In genomic region chr1:167161762-167162161, GRCh38 we compare ENCODE assay signal across 17 cellular contexts. TPM values are rescaled to one million over a fixed set of nuclear protein-coding genes. Genes with fewer than 3 reads are reported as not detected.
DNase-seq lines count a peak whose midpoint lies in the region; ATAC-seq and TF ChIP-seq lines count a peak whose summit lies in the region.
"Had no signal": no experiment of that assay in that cellular context is flagged by ENCODE, and none has a peak within 500 bp of the region (broad histone marks: within the 10 kb centered on the region; RNA-seq: fewer than 3 reads in every experiment).

No MANE protein-coding gene starts in this region.

- H3K9me3 Mint-ChIP-seq in stimulated activated naive CD8-positive, alpha-beta T cell treated with anti-CD3 and anti-CD28 coated beads, Interleukin-15, Interleukin-2, amounts not matched to agents 100 ng/mL and 50 ng/mL, for 24 hours: no peaks in the 10 kb centered on the region
- H3K9me3 Mint-ChIP-seq in stimulated activated naive CD8-positive, alpha-beta T cell treated with anti-CD3 and anti-CD28 coated beads, Interleukin-15, amount 100 ng/mL, for 72 hours: peaks cover 1 to 2% of the 10 kb centered on the region in 2 donors
- H3K9me3 Mint-ChIP-seq in endodermal cell (peaks cover 9% of the 10 kb centered on the region), nephron progenitor cell (no peaks in the 10 kb centered on the region)
- no peaks in the 10 kb centered on the region for H3K9me3 Mint-ChIP-seq in natural killer cell treated with Interleukin-12 subunit alpha and Interleukin-12 subunit beta and Interleukin-15 and Interleukin-18, amount 100 ng/mL, for 72 hours

- TF ChIP-seq CTCF in endodermal cell (conservative IDR thresholded peaks at IDR 0.05) (no peak), nephron progenitor cell (IDR thresholded peaks at IDR 0.05) (no peak), testis (IDR thresholded peaks at IDR 0.05) (no peak)

- H3K27ac Mint-ChIP-seq in stimulated activated naive CD8-positive, alpha-beta T cell treated with anti-CD3 and anti-CD28 coated beads, Interleukin-15, Interleukin-2, amounts not matched to agents 100 ng/mL and 50 ng/mL, for 24 hours: peak overlapping the region; percentile 7
- H3K27ac Mint-ChIP-seq in stimulated activated naive CD8-positive, alpha-beta T cell treated with anti-CD3 and anti-CD28 coated beads, Interleukin-15, amount 100 ng/mL, for 72 hours: no peak overlapping the region
- H3K27ac Mint-ChIP-seq in endodermal cell (peak overlapping the region; percentile 60), nephron progenitor cell (peak overlapping the region; percentile 92)
- no peak overlapping the region for H3K27ac Mint-ChIP-seq in natural killer cell treated with Interleukin-12 subunit alpha and Interleukin-12 subunit beta and Interleukin-15 and Interleukin-18, amount 100 ng/mL, for 72 hours
- H3K27ac Mint-ChIP-seq: CD4-positive, CD25-positive, alpha-beta regulatory T cell had no signal

- no peak overlapping the region for H3K9ac ChIP-seq in endodermal cell (ENCODE audit: extremely low read depth, low read length, poor library complexity, severe bottlenecking)

- intact Hi-C loops in testis (cut with DNase I; ENCODE audit: low total_unique reads): no loop called here

- WGBS in endodermal cell (ENCODE audit: insufficient coverage in 1 of 2, insufficient read length in 1 of 2), 2 experiments: 94 to 98% methylated on average over 3 to 4 of the region's 4 CpGs
- 84 to 92% methylated on average over 4 of the region's 4 CpGs for WGBS in testis, 2 donors

- H3K27me3 ChIP-seq in endodermal cell (ENCODE audit: control insufficient read depth, insufficient read depth, low read length, poor library complexity, severe bottlenecking) (no peaks in the 10 kb centered on the region), testis (no peaks in the 10 kb centered on the region)
- H3K27me3 ChIP-seq: SJCRH30 had no signal

- H3K4me1 ChIP-seq in endodermal cell (ENCODE audit: control insufficient read depth, insufficient read depth, low read length): peaks cover 9% of the 10 kb centered on the region
- H3K4me1 ChIP-seq in testis: no peaks in the 10 kb centered on the region

- peaks cover 13% of the 10 kb centered on the region for H3K27me3 Mint-ChIP-seq in stimulated activated naive CD8-positive, alpha-beta T cell treated with anti-CD3 and anti-CD28 coated beads, Interleukin-15, Interleukin-2, amounts not matched to agents 100 ng/mL and 50 ng/mL, for 24 hours
- H3K27me3 Mint-ChIP-seq in stimulated activated naive CD8-positive, alpha-beta T cell treated with anti-CD3 and anti-CD28 coated beads, Interleukin-15, amount 100 ng/mL, for 72 hours: peaks cover 14% of the 10 kb centered on the region
- H3K27me3 Mint-ChIP-seq in endodermal cell (ENCODE audit: insufficient read depth) (no peaks in the 10 kb centered on the region), nephron progenitor cell (ENCODE audit: low read depth, poor library complexity) (peaks cover 8% of the 10 kb centered on the region)
- peaks cover 11 to 31% of the 10 kb centered on the region in 2 donors for H3K27me3 Mint-ChIP-seq in natural killer cell treated with Interleukin-12 subunit alpha and Interleukin-12 subunit beta and Interleukin-15 and Interleukin-18, amount 100 ng/mL, for 72 hours

- H3K4me3 ChIP-seq in endodermal cell (ENCODE audit: low read length) (no peak overlapping the region), testis (no peak overlapping the region)
- H3K4me3 ChIP-seq: SJCRH30 had no signal

- no peaks in the 10 kb centered on the region for H3K36me3 Mint-ChIP-seq in stimulated activated naive CD8-positive, alpha-beta T cell treated with anti-CD3 and anti-CD28 coated beads, Interleukin-15, Interleukin-2, amounts not matched to agents 100 ng/mL and 50 ng/mL, for 24 hours (ENCODE audit: low read depth)
- H3K36me3 Mint-ChIP-seq in endodermal cell (ENCODE audit: low read depth) (peaks cover 25% of the 10 kb centered on the region), nephron progenitor cell (ENCODE audit: low read depth) (peaks cover 28% of the 10 kb centered on the region)
- no peaks in the 10 kb centered on the region for H3K36me3 Mint-ChIP-seq in natural killer cell treated with Interleukin-12 subunit alpha and Interleukin-12 subunit beta and Interleukin-15 and Interleukin-18, amount 100 ng/mL, for 72 hours
- H3K36me3 Mint-ChIP-seq: CD4-positive, CD25-positive, alpha-beta regulatory T cell had no signal

- peaks cover 19% of the 10 kb centered on the region for H3K9me3 ChIP-seq in endodermal cell (ENCODE audit: control insufficient read depth, low read length)
- H3K9me3 ChIP-seq in testis: no peaks in the 10 kb centered on the region
- H3K9me3 ChIP-seq: SJCRH30 had no signal

- H3K36me3 ChIP-seq in endodermal cell (ENCODE audit: control insufficient read depth, insufficient read depth, low read length) (peaks cover 30% of the 10 kb centered on the region), testis (ENCODE audit: low read depth, missing control alignments) (no peaks in the 10 kb centered on the region)
- H3K36me3 ChIP-seq: SJCRH30 had no signal

- DNase-seq in stimulated activated naive CD8-positive, alpha-beta T cell treated with anti-CD3 and anti-CD28 coated beads, Interleukin-15, amount 100 ng/mL, for 72 hours: no peak
- no peak for DNase-seq in endodermal cell
- no peak for DNase-seq in nephron progenitor cell
- no peak for DNase-seq in C1 segment of cervical spinal cord (lab: John Stamatoyannopoulos, UW)
- no peak for DNase-seq in natural killer cell treated with Interleukin-12 subunit alpha and Interleukin-12 subunit beta and Interleukin-15 and Interleukin-18, amount 100 ng/mL, for 72 hours (ENCODE audit: low spot score)
- DNase-seq in GDM1 (lab: John Stamatoyannopoulos, UW): no peak
- no peak for DNase-seq in testis
- DNase-seq: 8988T; CD4-positive, CD25-positive, alpha-beta regulatory T cell; GOT3; KBM-7; NCI-H1417; NCI-H2029; NCI-H345; NCI-H524 treated with DMSO at 0.1 percent for 48 hours; SJCRH30 had no signal

- H3K4me1 Mint-ChIP-seq in stimulated activated naive CD8-positive, alpha-beta T cell treated with anti-CD3 and anti-CD28 coated beads, Interleukin-15, Interleukin-2, amounts not matched to agents 100 ng/mL and 50 ng/mL, for 24 hours (ENCODE audit: low read depth): peaks cover 11% of the 10 kb centered on the region
- peaks cover 17% of the 10 kb centered on the region for H3K4me1 Mint-ChIP-seq in stimulated activated naive CD8-positive, alpha-beta T cell treated with anti-CD3 and anti-CD28 coated beads, Interleukin-15, amount 100 ng/mL, for 72 hours
- H3K4me1 Mint-ChIP-seq in endodermal cell (peaks cover 60% of the 10 kb centered on the region), nephron progenitor cell (peaks cover 78% of the 10 kb centered on the region)
- H3K4me1 Mint-ChIP-seq in natural killer cell treated with Interleukin-12 subunit alpha and Interleukin-12 subunit beta and Interleukin-15 and Interleukin-18, amount 100 ng/mL, for 72 hours (ENCODE audit: low read depth in 2 of 2): peaks cover 0 to 4% of the 10 kb centered on the region in 2 donors

- H3K27ac ChIP-seq in endodermal cell (ENCODE audit: low read depth, low read length) (no peak overlapping the region), testis (no peak overlapping the region)
- H3K27ac ChIP-seq: SJCRH30 had no signal

- no peak for ATAC-seq in stimulated activated naive CD8-positive, alpha-beta T cell treated with anti-CD3 and anti-CD28 coated beads, Interleukin-15, amount 100 ng/mL, for 72 hours
- no peak for ATAC-seq in natural killer cell treated with Interleukin-12 subunit alpha and Interleukin-12 subunit beta and Interleukin-15 and Interleukin-18, amount 100 ng/mL, for 72 hours

- H3K4me3 Mint-ChIP-seq in stimulated activated naive CD8-positive, alpha-beta T cell treated with anti-CD3 and anti-CD28 coated beads, Interleukin-15, Interleukin-2, amounts not matched to agents 100 ng/mL and 50 ng/mL, for 24 hours: no peak overlapping the region
- no peak overlapping the region for H3K4me3 Mint-ChIP-seq in stimulated activated naive CD8-positive, alpha-beta T cell treated with anti-CD3 and anti-CD28 coated beads, Interleukin-15, amount 100 ng/mL, for 72 hours
- no peak overlapping the region for H3K4me3 Mint-ChIP-seq in endodermal cell
- peak overlapping the region; percentile 5 for H3K4me3 Mint-ChIP-seq in nephron progenitor cell
- H3K4me3 Mint-ChIP-seq in natural killer cell treated with Interleukin-12 subunit alpha and Interleukin-12 subunit beta and Interleukin-15 and Interleukin-18, amount 100 ng/mL, for 72 hours: no peak overlapping the region
- H3K4me3 Mint-ChIP-seq: CD4-positive, CD25-positive, alpha-beta regulatory T cell had no signal

- TF ChIP-seq POLR2A in testis (IDR thresholded peaks at IDR 0.05): no peak

RNA-seq across cellular contexts. Expression of gene POU2F1, which starts 58.9 kb away (rescaled TPM):
- total RNA-seq in endodermal cell (10 to 100 TPM; 48.6 to 49.4 TPM), testis (10 to 100 TPM; 36.0 to 36.9 TPM)
- polyA plus RNA-seq in endodermal cell (2013, experiment 1 of 2): 12.1 TPM
- polyA plus RNA-seq in endodermal cell (2013, experiment 2 of 2): 15.6 TPM
- 10 to 100 TPM; 22.9 to 40.2 TPM for total RNA-seq in natural killer cell treated with Interleukin-12 subunit alpha and Interleukin-12 subunit beta and Interleukin-15 and Interleukin-18, amount 100 ng/mL, for 72 hours
- polyA plus RNA-seq in testis (ENCODE audit: insufficient read depth, low read depth, low replicate concordance): 17.1 TPM

Comparison
In these comparisons a context has a peak if more than half of its experiments do, and no peak if none do; other contexts are left out.
1. H3K27ac Mint-ChIP-seq: peak in stimulated activated naive CD8-positive, alpha-beta T cell treated with anti-CD3 and anti-CD28 coated beads, Interleukin-15, Interleukin-2, amounts not matched to agents 100 ng/mL and 50 ng/mL, for 24 hours (single experiment), endodermal cell (single experiment) and nephron progenitor cell (single experiment); none in stimulated activated naive CD8-positive, alpha-beta T cell treated with anti-CD3 and anti-CD28 coated beads, Interleukin-15, amount 100 ng/mL, for 72 hours (0 of 2) and natural killer cell treated with Interleukin-12 subunit alpha and Interleukin-12 subunit beta and Interleukin-15 and Interleukin-18, amount 100 ng/mL, for 72 hours (0 of 2).